ENCODE assay signal across 1 cellular context in the genomic region with DNA sequence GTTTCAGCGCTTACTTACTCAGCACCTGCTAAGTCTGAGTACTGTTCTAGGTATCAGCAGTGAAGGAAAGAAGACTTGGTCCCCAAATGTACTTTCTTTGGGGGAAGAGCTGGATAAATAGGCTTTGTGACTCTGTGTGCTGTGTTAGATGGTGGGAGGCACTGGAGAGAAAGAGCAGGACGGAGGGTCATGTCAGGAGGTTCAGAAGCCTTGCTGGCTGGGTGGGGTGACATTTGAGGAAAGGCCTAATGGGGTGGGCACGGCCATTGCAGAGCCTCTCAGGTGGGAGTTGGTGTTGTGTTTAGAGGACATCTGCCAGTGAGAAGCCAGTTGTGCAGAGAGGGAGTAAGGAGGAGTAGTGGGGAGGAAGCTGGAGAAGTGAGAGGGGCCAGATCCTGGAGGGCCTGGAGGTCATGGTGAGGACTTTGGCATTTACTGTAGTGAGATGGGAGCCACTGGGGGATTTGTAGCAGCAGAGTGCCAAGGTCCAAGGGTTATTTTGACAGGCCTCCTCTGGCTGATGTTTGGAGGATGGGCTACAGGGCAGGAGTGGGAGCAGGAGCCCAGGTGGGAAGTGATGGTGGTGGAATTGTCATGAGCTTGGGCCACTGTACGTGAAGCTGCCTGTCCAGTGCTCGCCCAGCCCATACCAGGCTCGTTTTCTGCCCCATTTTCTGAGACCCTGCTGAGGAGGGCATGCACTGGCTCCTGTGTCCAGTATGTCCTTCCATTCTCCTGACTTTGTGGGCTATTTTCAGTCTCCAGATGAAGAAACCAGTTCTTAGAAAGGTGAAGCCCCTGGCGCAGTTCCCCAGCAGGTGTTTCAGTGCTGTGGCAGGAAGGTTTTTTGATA.
TF ChIP-seq lines count a peak whose summit lies in the region.

No MANE protein-coding gene starts in this region.

TF ChIP-seq in HepG2, 621 proteins besides CTCF, POLR2A, EP300 and RAD21 (continued from another document and continues in another):
- TF ChIP-seq, protein P1, sequence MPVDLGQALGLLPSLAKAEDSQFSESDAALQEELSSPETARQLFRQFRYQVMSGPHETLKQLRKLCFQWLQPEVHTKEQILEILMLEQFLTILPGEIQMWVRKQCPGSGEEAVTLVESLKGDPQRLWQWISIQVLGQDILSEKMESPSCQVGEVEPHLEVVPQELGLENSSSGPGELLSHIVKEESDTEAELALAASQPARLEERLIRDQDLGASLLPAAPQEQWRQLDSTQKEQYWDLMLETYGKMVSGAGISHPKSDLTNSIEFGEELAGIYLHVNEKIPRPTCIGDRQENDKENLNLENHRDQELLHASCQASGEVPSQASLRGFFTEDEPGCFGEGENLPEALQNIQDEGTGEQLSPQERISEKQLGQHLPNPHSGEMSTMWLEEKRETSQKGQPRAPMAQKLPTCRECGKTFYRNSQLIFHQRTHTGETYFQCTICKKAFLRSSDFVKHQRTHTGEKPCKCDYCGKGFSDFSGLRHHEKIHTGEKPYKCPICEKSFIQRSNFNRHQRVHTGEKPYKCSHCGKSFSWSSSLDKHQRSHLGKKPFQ (CRISPR knock-in tag; IDR thresholded peaks at IDR 0.05; ENCODE audit: insufficient replicate concordance): peak; percentile 72
- TF ChIP-seq, protein P2, sequence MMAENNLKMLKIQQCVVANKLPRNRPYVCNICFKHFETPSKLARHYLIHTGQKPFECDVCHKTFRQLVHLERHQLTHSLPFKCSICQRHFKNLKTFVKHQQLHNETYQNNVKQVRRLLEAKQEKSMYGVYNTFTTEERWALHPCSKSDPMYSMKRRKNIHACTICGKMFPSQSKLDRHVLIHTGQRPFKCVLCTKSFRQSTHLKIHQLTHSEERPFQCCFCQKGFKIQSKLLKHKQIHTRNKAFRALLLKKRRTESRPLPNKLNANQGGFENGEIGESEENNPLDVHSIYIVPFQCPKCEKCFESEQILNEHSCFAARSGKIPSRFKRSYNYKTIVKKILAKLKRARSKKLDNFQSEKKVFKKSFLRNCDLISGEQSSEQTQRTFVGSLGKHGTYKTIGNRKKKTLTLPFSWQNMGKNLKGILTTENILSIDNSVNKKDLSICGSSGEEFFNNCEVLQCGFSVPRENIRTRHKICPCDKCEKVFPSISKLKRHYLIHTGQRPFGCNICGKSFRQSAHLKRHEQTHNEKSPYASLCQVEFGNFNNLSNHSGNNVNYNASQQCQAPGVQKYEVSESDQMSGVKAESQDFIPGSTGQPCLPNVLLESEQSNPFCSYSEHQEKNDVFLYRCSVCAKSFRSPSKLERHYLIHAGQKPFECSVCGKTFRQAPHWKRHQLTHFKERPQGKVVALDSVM (CRISPR knock-in tag; IDR thresholded peaks at IDR 0.05): 0 out of 2 replicates have a peak, but pooled peaks have one; percentile 73
- no peak for TF ChIP-seq ETV6 (CRISPR knock-in tag; conservative IDR thresholded peaks at IDR 0.05)
- TF ChIP-seq, protein P3, sequence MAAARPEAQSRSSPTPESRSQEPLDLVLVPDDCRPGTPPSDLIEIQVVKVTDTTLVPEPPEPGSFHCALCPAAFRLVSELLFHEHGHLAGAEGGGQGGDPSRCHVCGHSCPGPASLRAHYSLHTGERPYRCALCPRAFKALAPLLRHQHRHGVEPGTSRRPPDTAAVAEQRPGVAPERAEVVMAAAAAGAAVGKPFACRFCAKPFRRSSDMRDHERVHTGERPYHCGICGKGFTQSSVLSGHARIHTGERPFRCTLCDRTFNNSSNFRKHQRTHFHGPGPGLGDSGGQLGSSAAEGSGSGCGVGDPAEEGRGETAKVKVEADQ (CRISPR knock-in tag; IDR thresholded peaks at IDR 0.05; ENCODE audit: borderline replicate concordance): no peak
- no peak; the same call in 1 of the 2 replicates for TF ChIP-seq SAFB2 (CRISPR knock-in tag; IDR thresholded peaks at IDR 0.05; ENCODE audit: borderline replicate concordance, low read depth)
- TF ChIP-seq ZNF816 (CRISPR knock-in tag; IDR thresholded peaks at IDR 0.05; ENCODE audit: borderline replicate concordance): no peak
- no peak for TF ChIP-seq SP4 (CRISPR knock-in tag; IDR thresholded peaks at IDR 0.05)
- TF ChIP-seq CCDC6 (CRISPR knock-in tag; IDR thresholded peaks at IDR 0.05): no peak
- 0 out of 2 replicates have a peak, but pooled peaks have one; percentile 34 for TF ChIP-seq JUN (CRISPR knock-in tag; IDR thresholded peaks at IDR 0.05)
- TF ChIP-seq, protein P4, sequence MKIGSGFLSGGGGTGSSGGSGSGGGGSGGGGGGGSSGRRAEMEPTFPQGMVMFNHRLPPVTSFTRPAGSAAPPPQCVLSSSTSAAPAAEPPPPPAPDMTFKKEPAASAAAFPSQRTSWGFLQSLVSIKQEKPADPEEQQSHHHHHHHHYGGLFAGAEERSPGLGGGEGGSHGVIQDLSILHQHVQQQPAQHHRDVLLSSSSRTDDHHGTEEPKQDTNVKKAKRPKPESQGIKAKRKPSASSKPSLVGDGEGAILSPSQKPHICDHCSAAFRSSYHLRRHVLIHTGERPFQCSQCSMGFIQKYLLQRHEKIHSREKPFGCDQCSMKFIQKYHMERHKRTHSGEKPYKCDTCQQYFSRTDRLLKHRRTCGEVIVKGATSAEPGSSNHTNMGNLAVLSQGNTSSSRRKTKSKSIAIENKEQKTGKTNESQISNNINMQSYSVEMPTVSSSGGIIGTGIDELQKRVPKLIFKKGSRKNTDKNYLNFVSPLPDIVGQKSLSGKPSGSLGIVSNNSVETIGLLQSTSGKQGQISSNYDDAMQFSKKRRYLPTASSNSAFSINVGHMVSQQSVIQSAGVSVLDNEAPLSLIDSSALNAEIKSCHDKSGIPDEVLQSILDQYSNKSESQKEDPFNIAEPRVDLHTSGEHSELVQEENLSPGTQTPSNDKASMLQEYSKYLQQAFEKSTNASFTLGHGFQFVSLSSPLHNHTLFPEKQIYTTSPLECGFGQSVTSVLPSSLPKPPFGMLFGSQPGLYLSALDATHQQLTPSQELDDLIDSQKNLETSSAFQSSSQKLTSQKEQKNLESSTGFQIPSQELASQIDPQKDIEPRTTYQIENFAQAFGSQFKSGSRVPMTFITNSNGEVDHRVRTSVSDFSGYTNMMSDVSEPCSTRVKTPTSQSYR (CRISPR knock-in tag; IDR thresholded peaks at IDR 0.05; ENCODE audit: borderline replicate concordance): peak; percentile 89
- peak; percentile 47; the same call in 1 of the 2 replicates for TF ChIP-seq ZFP36L1 (CRISPR knock-in tag; IDR thresholded peaks at IDR 0.05)
- no peak for TF ChIP-seq ZNF484 (CRISPR knock-in tag; IDR thresholded peaks at IDR 0.05; ENCODE audit: borderline replicate concordance, low read depth)
- TF ChIP-seq TCF7L2 (IDR thresholded peaks at IDR 0.05; ENCODE audit: low read depth, low read length): no peak
- TF ChIP-seq HNF4G (IDR thresholded peaks at IDR 0.05; ENCODE audit: borderline replicate concordance, low read depth, low read length): peak; percentile 100
- peak; percentile 99 for TF ChIP-seq HNF4G (CRISPR knock-in tag; IDR thresholded peaks at IDR 0.05; ENCODE audit: borderline replicate concordance, low read depth)
- TF ChIP-seq, protein P5, sequence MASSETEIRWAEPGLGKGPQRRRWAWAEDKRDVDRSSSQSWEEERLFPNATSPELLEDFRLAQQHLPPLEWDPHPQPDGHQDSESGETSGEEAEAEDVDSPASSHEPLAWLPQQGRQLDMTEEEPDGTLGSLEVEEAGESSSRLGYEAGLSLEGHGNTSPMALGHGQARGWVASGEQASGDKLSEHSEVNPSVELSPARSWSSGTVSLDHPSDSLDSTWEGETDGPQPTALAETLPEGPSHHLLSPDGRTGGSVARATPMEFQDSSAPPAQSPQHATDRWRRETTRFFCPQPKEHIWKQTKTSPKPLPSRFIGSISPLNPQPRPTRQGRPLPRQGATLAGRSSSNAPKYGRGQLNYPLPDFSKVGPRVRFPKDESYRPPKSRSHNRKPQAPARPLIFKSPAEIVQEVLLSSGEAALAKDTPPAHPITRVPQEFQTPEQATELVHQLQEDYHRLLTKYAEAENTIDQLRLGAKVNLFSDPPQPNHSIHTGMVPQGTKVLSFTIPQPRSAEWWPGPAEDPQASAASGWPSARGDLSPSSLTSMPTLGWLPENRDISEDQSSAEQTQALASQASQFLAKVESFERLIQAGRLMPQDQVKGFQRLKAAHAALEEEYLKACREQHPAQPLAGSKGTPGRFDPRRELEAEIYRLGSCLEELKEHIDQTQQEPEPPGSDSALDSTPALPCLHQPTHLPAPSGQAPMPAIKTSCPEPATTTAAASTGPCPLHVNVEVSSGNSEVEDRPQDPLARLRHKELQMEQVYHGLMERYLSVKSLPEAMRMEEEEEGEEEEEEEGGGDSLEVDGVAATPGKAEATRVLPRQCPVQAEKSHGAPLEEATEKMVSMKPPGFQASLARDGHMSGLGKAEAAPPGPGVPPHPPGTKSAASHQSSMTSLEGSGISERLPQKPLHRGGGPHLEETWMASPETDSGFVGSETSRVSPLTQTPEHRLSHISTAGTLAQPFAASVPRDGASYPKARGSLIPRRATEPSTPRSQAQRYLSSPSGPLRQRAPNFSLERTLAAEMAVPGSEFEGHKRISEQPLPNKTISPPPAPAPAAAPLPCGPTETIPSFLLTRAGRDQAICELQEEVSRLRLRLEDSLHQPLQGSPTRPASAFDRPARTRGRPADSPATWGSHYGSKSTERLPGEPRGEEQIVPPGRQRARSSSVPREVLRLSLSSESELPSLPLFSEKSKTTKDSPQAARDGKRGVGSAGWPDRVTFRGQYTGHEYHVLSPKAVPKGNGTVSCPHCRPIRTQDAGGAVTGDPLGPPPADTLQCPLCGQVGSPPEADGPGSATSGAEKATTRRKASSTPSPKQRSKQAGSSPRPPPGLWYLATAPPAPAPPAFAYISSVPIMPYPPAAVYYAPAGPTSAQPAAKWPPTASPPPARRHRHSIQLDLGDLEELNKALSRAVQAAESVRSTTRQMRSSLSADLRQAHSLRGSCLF (CRISPR knock-in tag; IDR thresholded peaks at IDR 0.05; ENCODE audit: borderline replicate concordance): no peak
- peak; percentile 25 for TF ChIP-seq GABPB1 (CRISPR knock-in tag; IDR thresholded peaks at IDR 0.05)
- TF ChIP-seq POLR2AphosphoS5 (IDR thresholded peaks at IDR 0.05; ENCODE audit: low read depth, low read length): no peak; the same call in 1 of the 2 replicates
- TF ChIP-seq HMGA1 (CRISPR knock-in tag; conservative IDR thresholded peaks at IDR 0.05): no peak
- peak; percentile 52; the same call in 1 of the 2 replicates for TF ChIP-seq KDM2A (CRISPR knock-in tag; IDR thresholded peaks at IDR 0.05; ENCODE audit: borderline replicate concordance, low read depth)
- no peak for TF ChIP-seq CREB1 (IDR thresholded peaks at IDR 0.05)
- no peak for TF ChIP-seq CREB1 (CRISPR knock-in tag; IDR thresholded peaks at IDR 0.05)
- TF ChIP-seq ZNF644 (CRISPR knock-in tag; IDR thresholded peaks at IDR 0.05; ENCODE audit: low read depth): peak; percentile 86
- TF ChIP-seq, protein P6, sequence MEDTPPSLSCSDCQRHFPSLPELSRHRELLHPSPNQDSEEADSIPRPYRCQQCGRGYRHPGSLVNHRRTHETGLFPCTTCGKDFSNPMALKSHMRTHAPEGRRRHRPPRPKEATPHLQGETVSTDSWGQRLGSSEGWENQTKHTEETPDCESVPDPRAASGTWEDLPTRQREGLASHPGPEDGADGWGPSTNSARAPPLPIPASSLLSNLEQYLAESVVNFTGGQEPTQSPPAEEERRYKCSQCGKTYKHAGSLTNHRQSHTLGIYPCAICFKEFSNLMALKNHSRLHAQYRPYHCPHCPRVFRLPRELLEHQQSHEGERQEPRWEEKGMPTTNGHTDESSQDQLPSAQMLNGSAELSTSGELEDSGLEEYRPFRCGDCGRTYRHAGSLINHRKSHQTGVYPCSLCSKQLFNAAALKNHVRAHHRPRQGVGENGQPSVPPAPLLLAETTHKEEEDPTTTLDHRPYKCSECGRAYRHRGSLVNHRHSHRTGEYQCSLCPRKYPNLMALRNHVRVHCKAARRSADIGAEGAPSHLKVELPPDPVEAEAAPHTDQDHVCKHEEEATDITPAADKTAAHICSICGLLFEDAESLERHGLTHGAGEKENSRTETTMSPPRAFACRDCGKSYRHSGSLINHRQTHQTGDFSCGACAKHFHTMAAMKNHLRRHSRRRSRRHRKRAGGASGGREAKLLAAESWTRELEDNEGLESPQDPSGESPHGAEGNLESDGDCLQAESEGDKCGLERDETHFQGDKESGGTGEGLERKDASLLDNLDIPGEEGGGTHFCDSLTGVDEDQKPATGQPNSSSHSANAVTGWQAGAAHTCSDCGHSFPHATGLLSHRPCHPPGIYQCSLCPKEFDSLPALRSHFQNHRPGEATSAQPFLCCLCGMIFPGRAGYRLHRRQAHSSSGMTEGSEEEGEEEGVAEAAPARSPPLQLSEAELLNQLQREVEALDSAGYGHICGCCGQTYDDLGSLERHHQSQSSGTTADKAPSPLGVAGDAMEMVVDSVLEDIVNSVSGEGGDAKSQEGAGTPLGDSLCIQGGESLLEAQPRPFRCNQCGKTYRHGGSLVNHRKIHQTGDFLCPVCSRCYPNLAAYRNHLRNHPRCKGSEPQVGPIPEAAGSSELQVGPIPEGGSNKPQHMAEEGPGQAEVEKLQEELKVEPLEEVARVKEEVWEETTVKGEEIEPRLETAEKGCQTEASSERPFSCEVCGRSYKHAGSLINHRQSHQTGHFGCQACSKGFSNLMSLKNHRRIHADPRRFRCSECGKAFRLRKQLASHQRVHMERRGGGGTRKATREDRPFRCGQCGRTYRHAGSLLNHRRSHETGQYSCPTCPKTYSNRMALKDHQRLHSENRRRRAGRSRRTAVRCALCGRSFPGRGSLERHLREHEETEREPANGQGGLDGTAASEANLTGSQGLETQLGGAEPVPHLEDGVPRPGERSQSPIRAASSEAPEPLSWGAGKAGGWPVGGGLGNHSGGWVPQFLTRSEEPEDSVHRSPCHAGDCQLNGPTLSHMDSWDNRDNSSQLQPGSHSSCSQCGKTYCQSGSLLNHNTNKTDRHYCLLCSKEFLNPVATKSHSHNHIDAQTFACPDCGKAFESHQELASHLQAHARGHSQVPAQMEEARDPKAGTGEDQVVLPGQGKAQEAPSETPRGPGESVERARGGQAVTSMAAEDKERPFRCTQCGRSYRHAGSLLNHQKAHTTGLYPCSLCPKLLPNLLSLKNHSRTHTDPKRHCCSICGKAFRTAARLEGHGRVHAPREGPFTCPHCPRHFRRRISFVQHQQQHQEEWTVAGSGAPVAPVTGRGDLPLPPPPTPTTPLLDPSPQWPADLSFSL (CRISPR knock-in tag; IDR thresholded peaks at IDR 0.05): no peak
- peak; percentile 46 for TF ChIP-seq SKI (IDR thresholded peaks at IDR 0.05; ENCODE audit: partially characterized antibody)
- TF ChIP-seq ZNF782 (CRISPR knock-in tag; IDR thresholded peaks at IDR 0.05; ENCODE audit: borderline replicate concordance): peak; percentile 81; the same call in 1 of the 2 replicates
- TF ChIP-seq, protein P7, sequence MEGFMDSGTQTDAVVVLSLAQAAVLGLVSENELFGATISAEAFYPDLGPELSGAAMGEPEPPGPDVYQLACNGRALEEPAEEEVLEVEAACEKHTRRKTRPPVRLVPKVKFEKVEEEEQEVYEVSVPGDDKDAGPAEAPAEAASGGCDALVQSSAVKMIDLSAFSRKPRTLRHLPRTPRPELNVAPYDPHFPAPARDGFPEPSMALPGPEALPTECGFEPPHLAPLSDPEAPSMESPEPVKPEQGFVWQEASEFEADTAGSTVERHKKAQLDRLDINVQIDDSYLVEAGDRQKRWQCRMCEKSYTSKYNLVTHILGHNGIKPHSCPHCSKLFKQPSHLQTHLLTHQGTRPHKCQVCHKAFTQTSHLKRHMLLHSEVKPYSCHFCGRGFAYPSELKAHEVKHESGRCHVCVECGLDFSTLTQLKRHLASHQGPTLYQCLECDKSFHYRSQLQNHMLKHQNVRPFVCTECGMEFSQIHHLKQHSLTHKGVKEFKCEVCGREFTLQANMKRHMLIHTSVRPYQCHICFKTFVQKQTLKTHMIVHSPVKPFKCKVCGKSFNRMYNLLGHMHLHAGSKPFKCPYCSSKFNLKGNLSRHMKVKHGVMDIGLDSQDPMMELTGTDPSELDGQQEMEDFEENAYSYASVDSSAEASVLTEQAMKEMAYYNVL (CRISPR knock-in tag; IDR thresholded peaks at IDR 0.05; ENCODE audit: borderline replicate concordance): peak; percentile 90
- TF ChIP-seq ARNT2 (CRISPR knock-in tag; IDR thresholded peaks at IDR 0.05; ENCODE audit: low read depth): 0 out of 2 replicates have a peak, but pooled peaks have one; percentile 31
- TF ChIP-seq ISX (CRISPR knock-in tag; conservative IDR thresholded peaks at IDR 0.05): no peak
- no peak for TF ChIP-seq JARID2 (CRISPR knock-in tag; IDR thresholded peaks at IDR 0.05; ENCODE audit: insufficient replicate concordance)
- peak; percentile 92 for TF ChIP-seq KDM6A (CRISPR knock-in tag; IDR thresholded peaks at IDR 0.05; ENCODE audit: low read depth)
- peak; percentile 16; the same call in 1 of the 2 replicates for TF ChIP-seq ZNF138 (CRISPR knock-in tag; IDR thresholded peaks at IDR 0.05; ENCODE audit: low read depth)
